Comparison of ENCODE assay signal across 1 cellular context in genomic region chr22:46652081-46652929, GRCh38.
TF ChIP-seq lines count a peak whose summit lies in the region.

No MANE protein-coding gene starts in this region.

TF ChIP-seq in liver, 16 proteins besides CTCF, POLR2A, EP300 and RAD21 (continued from another document):
- TF ChIP-seq, protein P1, sequence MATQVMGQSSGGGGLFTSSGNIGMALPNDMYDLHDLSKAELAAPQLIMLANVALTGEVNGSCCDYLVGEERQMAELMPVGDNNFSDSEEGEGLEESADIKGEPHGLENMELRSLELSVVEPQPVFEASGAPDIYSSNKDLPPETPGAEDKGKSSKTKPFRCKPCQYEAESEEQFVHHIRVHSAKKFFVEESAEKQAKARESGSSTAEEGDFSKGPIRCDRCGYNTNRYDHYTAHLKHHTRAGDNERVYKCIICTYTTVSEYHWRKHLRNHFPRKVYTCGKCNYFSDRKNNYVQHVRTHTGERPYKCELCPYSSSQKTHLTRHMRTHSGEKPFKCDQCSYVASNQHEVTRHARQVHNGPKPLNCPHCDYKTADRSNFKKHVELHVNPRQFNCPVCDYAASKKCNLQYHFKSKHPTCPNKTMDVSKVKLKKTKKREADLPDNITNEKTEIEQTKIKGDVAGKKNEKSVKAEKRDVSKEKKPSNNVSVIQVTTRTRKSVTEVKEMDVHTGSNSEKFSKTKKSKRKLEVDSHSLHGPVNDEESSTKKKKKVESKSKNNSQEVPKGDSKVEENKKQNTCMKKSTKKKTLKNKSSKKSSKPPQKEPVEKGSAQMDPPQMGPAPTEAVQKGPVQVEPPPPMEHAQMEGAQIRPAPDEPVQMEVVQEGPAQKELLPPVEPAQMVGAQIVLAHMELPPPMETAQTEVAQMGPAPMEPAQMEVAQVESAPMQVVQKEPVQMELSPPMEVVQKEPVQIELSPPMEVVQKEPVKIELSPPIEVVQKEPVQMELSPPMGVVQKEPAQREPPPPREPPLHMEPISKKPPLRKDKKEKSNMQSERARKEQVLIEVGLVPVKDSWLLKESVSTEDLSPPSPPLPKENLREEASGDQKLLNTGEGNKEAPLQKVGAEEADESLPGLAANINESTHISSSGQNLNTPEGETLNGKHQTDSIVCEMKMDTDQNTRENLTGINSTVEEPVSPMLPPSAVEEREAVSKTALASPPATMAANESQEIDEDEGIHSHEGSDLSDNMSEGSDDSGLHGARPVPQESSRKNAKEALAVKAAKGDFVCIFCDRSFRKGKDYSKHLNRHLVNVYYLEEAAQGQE (IDR thresholded peaks at IDR 0.05): peak; percentile 62
- peak; percentile 90 for TF ChIP-seq HNF4A (conservative IDR thresholded peaks at IDR 0.05)
- TF ChIP-seq RXRA (IDR thresholded peaks at IDR 0.05): peak; percentile 92 to 95
- peak in 1 of 2 donors; percentile 52 for TF ChIP-seq GABPA (IDR thresholded peaks at IDR 0.05 in 1 of 2, conservative IDR thresholded peaks at IDR 0.05 in 1 of 2)
- peak; percentile 90 for TF ChIP-seq SP1 (IDR thresholded peaks at IDR 0.05)
- TF ChIP-seq ZBTB33 (IDR thresholded peaks at IDR 0.05): no peak
